Comparison of ENCODE assay signal across 12 cellular contexts in the genomic region with DNA sequence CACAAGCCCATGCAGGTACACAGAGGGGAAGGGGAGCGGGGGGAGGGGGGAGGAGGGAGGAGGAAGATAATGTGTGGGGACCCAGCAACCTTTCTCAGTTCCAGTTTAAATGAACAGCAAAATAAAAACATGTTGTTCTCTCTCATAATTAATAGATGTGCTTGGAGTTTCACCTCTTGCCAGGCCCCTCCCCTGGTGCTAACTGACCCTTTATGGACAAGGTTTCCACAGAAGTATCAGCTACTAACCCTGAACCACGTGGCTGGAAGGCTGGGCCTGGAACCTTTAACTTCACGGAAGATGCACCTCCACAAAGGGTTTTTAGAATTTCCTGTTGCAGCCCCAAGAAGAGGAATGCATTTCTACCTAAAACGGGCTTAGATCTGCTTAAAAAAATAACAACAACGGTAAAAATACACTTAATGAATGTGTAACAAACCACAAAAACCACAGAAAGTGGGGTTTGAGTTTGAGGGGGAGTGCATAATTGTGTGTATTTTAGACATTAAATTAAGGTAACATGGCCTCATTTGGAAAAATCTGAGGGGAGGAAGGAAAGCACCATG. TPM values are rescaled to one million over a fixed set of nuclear protein-coding genes. Genes with fewer than 3 reads are reported as not detected.
DNase-seq lines count a peak whose midpoint lies in the region; ATAC-seq and TF ChIP-seq lines count a peak whose summit lies in the region.
"Had no signal": no experiment of that assay in that cellular context is flagged by ENCODE, and none has a peak within 500 bp of the region (broad histone marks: within the 10 kb centered on the region; RNA-seq: fewer than 3 reads in every experiment).

No MANE protein-coding gene starts in this region.

- no peaks in the 10 kb centered on the region for H3K36me3 Mint-ChIP-seq in stimulated activated naive CD8-positive, alpha-beta T cell treated with anti-CD3 and anti-CD28 coated beads, Interleukin-15, Interleukin-2, amounts not matched to agents 100 ng/mL and 50 ng/mL, for 24 hours (ENCODE audit: low read depth)
- no peaks in the 10 kb centered on the region for H3K36me3 Mint-ChIP-seq in nephron (ENCODE audit: low read depth)

- H4K20me1 ChIP-seq in mammary epithelial cell (ENCODE audit: insufficient read depth, low read length), result no peaks in the 10 kb centered on the region

- H3K4me1 ChIP-seq in mammary epithelial cell (ENCODE audit: insufficient read depth, low read length), result peaks cover 34% of the 10 kb centered on the region
- H3K4me1 ChIP-seq in aorta (ENCODE audit: control insufficient read depth in 1 of 2, insufficient read depth in 2 of 2, low read length in 2 of 2), result peaks cover 7 to 9% of the 10 kb centered on the region in 2 donors

- H3K27ac ChIP-seq in mammary epithelial cell (ENCODE audit: insufficient read depth, low read depth, low read length), result peak overlapping the region; percentile 5
- H3K27ac ChIP-seq in aorta (ENCODE audit: low read depth in 1 of 2, low read length in 2 of 2), result peak overlapping the region; percentile 79 to 90

- BruUV-seq in mammary epithelial cell (replicated peaks; lab: Mats Ljungman, UMichigan), result no TSS peak

- no peak overlapping the region for H3K4me2 ChIP-seq in mammary epithelial cell (ENCODE audit: insufficient read depth, low read depth, low read length)

- no peaks in the 10 kb centered on the region for H3K79me2 ChIP-seq in mammary epithelial cell (ENCODE audit: insufficient read depth, low read length)

- H3K9me3 Mint-ChIP-seq in stimulated activated naive CD8-positive, alpha-beta T cell treated with anti-CD3 and anti-CD28 coated beads, Interleukin-15, Interleukin-2, amounts not matched to agents 100 ng/mL and 50 ng/mL, for 24 hours, result no peaks in the 10 kb centered on the region
- H3K9me3 Mint-ChIP-seq in nephron, result no peaks in the 10 kb centered on the region
- H3K9me3 Mint-ChIP-seq: effector memory CD8-positive, alpha-beta T cell had no signal

- H3K27me3 Mint-ChIP-seq in stimulated activated naive CD8-positive, alpha-beta T cell treated with anti-CD3 and anti-CD28 coated beads, Interleukin-15, Interleukin-2, amounts not matched to agents 100 ng/mL and 50 ng/mL, for 24 hours, result peaks cover 4% of the 10 kb centered on the region
- no peaks in the 10 kb centered on the region for H3K27me3 Mint-ChIP-seq in nephron (ENCODE audit: low read depth)
- H3K27me3 Mint-ChIP-seq: effector memory CD8-positive, alpha-beta T cell had no signal

- DNase-seq in stimulated activated naive CD8-positive, alpha-beta T cell treated with anti-CD3 and anti-CD28 coated beads, Interleukin-15, Interleukin-2, amounts not matched to agents 100 U/mL and 50 U/mL, for 24 hours, result no peak
- no peak for DNase-seq in mammary epithelial cell
- DNase-seq in aorta, result no peak
- no peak for DNase-seq in occipital lobe (lab: John Stamatoyannopoulos, UW)
- no peak for DNase-seq in effector CD4-positive, alpha-beta T cell
- no peak for DNase-seq in H7
- DNase-seq: amygdala; effector memory CD8-positive, alpha-beta T cell; NCI-H1417 treated with DMSO at 0.1 percent for 48 hours; retina had no signal

- peak overlapping the region; percentile 16 for H3K9ac ChIP-seq in mammary epithelial cell (ENCODE audit: insufficient read depth, low read length)

- no peak overlapping the region for H3K4me3 Mint-ChIP-seq in stimulated activated naive CD8-positive, alpha-beta T cell treated with anti-CD3 and anti-CD28 coated beads, Interleukin-15, Interleukin-2, amounts not matched to agents 100 ng/mL and 50 ng/mL, for 24 hours
- no peak overlapping the region for H3K4me3 Mint-ChIP-seq in nephron

- H3K4me3 ChIP-seq in mammary epithelial cell (replicated peaks in 1 of 3; ENCODE audit: insufficient read depth in 1 of 3, low read depth in 2 of 3, low read length in 3 of 3) (no peak overlapping the region), aorta (ENCODE audit: low read length in 2 of 2) (no peak overlapping the region), H7 (ENCODE audit: insufficient read depth, low read depth, low read length) (no peak overlapping the region)

- H3K36me3 ChIP-seq in mammary epithelial cell (ENCODE audit: insufficient read depth, low read length) (no peaks in the 10 kb centered on the region), aorta (ENCODE audit: control insufficient read depth in 1 of 2, insufficient read depth in 2 of 2, low read length in 1 of 2) (no peaks in the 10 kb centered on the region), H7 (replicated peaks; ENCODE audit: control insufficient read depth, insufficient read depth, low read length) (no peaks in the 10 kb centered on the region)

- H3K27me3 ChIP-seq in mammary epithelial cell (ENCODE audit: insufficient read depth, low read length), result no peaks in the 10 kb centered on the region
- no peaks in the 10 kb centered on the region for H3K27me3 ChIP-seq in aorta (ENCODE audit: control insufficient read depth in 1 of 2, insufficient read depth in 2 of 2, low read length in 1 of 2)
- H3K27me3 ChIP-seq in H7 (ENCODE audit: control insufficient read depth, insufficient read depth, low read length), result no peaks in the 10 kb centered on the region

- peak overlapping the region; percentile 20 for H2AFZ ChIP-seq in mammary epithelial cell (ENCODE audit: low read depth, low read length)

- peaks cover 29% of the 10 kb centered on the region for H3K4me1 Mint-ChIP-seq in stimulated activated naive CD8-positive, alpha-beta T cell treated with anti-CD3 and anti-CD28 coated beads, Interleukin-15, Interleukin-2, amounts not matched to agents 100 ng/mL and 50 ng/mL, for 24 hours (ENCODE audit: low read depth)
- H3K4me1 Mint-ChIP-seq in nephron, result peaks cover 34% of the 10 kb centered on the region

- WGBS in mammary epithelial cell (ENCODE audit: low coverage, missing lambda C conversion rate), result 17% methylated on average over 4 of the region's 5 CpGs
- WGBS in aorta, 2 donors, result 21 to 23% methylated on average over 4 of the region's 5 CpGs

- intact Hi-C loops in mammary epithelial cell (cut with micrococcal nuclease), result no loop called here
- intact Hi-C loops in aorta (cut with DNase I), result no loop called here

- peak overlapping the region; percentile 47 for H3K27ac Mint-ChIP-seq in stimulated activated naive CD8-positive, alpha-beta T cell treated with anti-CD3 and anti-CD28 coated beads, Interleukin-15, Interleukin-2, amounts not matched to agents 100 ng/mL and 50 ng/mL, for 24 hours
- peak overlapping the region; percentile 48 to 95 (median 91) for H3K27ac Mint-ChIP-seq in nephron

- no peaks in the 10 kb centered on the region for H3K9me3 ChIP-seq in mammary epithelial cell (replicated peaks; ENCODE audit: insufficient read depth, low read length)
- H3K9me3 ChIP-seq in aorta (ENCODE audit: control insufficient read depth, low read length), result no peaks in the 10 kb centered on the region

- in situ Hi-C loops in mammary epithelial cell (cut with MboI; ENCODE audit: low sequenced_read_pairs in 2 of 2), result no loop called here

- CTCF ChIA-PET in mammary epithelial cell (lab: Charles Lee; ENCODE audit: low non-redundant PET), result no interaction called here

- dilution Hi-C loops in mammary epithelial cell (cut with HindIII; ENCODE audit: low sequenced_read_pairs), result no loop called here

- TF ChIP-seq CTCF in mammary epithelial cell (conservative IDR thresholded peaks at IDR 0.05 in 1 of 2, IDR thresholded peaks at IDR 0.05 in 1 of 2; ENCODE audit: extremely low read depth in 1 of 2, insufficient read depth in 1 of 2, low read depth in 1 of 2, low read length in 2 of 2) (no peak), nephron (IDR thresholded peaks at IDR 0.05; ENCODE audit: unreplicated experiment in 3 of 3) (no peak)

- ATAC-seq in stimulated activated naive CD8-positive, alpha-beta T cell treated with anti-CD3 and anti-CD28 coated beads, Interleukin-15, Interleukin-2, amounts not matched to agents 100 U/mL and 50 U/mL, for 24 hours, result no peak
- no peak for ATAC-seq in aorta (ENCODE audit: low FRiP score)
- ATAC-seq: effector memory CD8-positive, alpha-beta T cell had no signal

RNA-seq across cellular contexts. Expression of a gene that starts 14.8 kb away (rescaled TPM):
- 10 to 100 TPM in 1 of 2 donors, 1 to 10 TPM in 1; 8.7 to 41.0 TPM for total RNA-seq in mammary epithelial cell
- 29.2 TPM for polyA plus RNA-seq in mammary epithelial cell
- 60.6 TPM for polyA minus RNA-seq in mammary epithelial cell
- total RNA-seq in aorta, result 10 to 100 TPM; 65.9 to 90.8 TPM
- 10 to 100 TPM in 1 of 2 donors, 1 to 10 TPM in 1; 7.1 to 44.1 TPM for polyA plus RNA-seq in aorta
- total RNA-seq in occipital lobe, result 2.5 TPM
- total RNA-seq in H7 (2014; rRNA removed; shearing (Covaris generic)), result 29.2 and 30.8 TPM in 2 replicates
